In genomic region chr3:177190701-177191100, GRCh38 we compare ENCODE assay signal across 11 cellular contexts. TPM values are rescaled to one million over a fixed set of nuclear protein-coding genes. Genes with fewer than 3 reads are reported as not detected.
A peak's percentile ranks its signal among the peaks of the same experiment; 100 is the strongest.
DNase-seq lines count a peak whose midpoint lies in the region; ATAC-seq, FAIRE-seq and TF ChIP-seq lines count a peak whose summit lies in the region.
"Had no signal": no experiment of that assay in that cellular context is flagged by ENCODE, and none has a peak within 500 bp of the region (broad histone marks: within the 10 kb centered on the region; RNA-seq: fewer than 3 reads in every experiment).

No MANE protein-coding gene starts in this region.

- H3K36me3 Mint-ChIP-seq in mesothelial cell of epicardium, result peaks cover 8% of the 10 kb centered on the region

- H4K20me1 ChIP-seq in Karpas-422 (ENCODE audit: insufficient read depth, low read depth, low read length), result peaks cover 55% of the 10 kb centered on the region; the same call in 1 of the 2 replicates

- no peak for TF ChIP-seq CTCF in mesothelial cell of epicardium (IDR thresholded peaks at IDR 0.05; ENCODE audit: unreplicated experiment)

- H3K4me3 ChIP-seq in HUES48 (ENCODE audit: low read depth, low read length) (no peak overlapping the region), Karpas-422 (ENCODE audit: low read length) (no peak overlapping the region)

- peak overlapping the region; percentile 56 for H3K27ac ChIP-seq in HUES48 (ENCODE audit: low read depth, low read length)
- H3K27ac ChIP-seq in caudate nucleus (ENCODE audit: low read depth, low read length), result peak overlapping the region; percentile 24
- H3K27ac ChIP-seq in Karpas-422 (ENCODE audit: low read length), result no peak overlapping the region

- H3K9ac ChIP-seq in HUES48 (ENCODE audit: low read depth, low read length) (no peak overlapping the region), Karpas-422 (ENCODE audit: low read length) (no peak overlapping the region)

- ATAC-seq in HG02610 (IDR thresholded peaks at IDR 0.05; ENCODE audit: unreplicated experiment), result no peak

- H3K4me1 ChIP-seq in HUES48 (ENCODE audit: control insufficient read depth, insufficient read depth, low read length), result peaks cover 31% of the 10 kb centered on the region
- peaks cover 47% of the 10 kb centered on the region for H3K4me1 ChIP-seq in Karpas-422 (ENCODE audit: low read length)

- H3K27me3 ChIP-seq in HUES48 (ENCODE audit: control insufficient read depth, insufficient read depth, low read length) (no peaks in the 10 kb centered on the region), Karpas-422 (ENCODE audit: low read length) (no peaks in the 10 kb centered on the region)

- FAIRE-seq in GM19239 (lab: Jason Lieb, UNC), result no peak

- H3K79me2 ChIP-seq in Karpas-422 (ENCODE audit: low read length), result peaks cover 98% of the 10 kb centered on the region

- no peaks in the 10 kb centered on the region for H3K9me3 ChIP-seq in HUES48 (ENCODE audit: control insufficient read depth, insufficient read depth, low read length)
- no peaks in the 10 kb centered on the region for H3K9me3 ChIP-seq in Karpas-422 (ENCODE audit: low read length)

- H2AFZ ChIP-seq in Karpas-422 (ENCODE audit: low read length), result no peak overlapping the region

- H3K4me1 Mint-ChIP-seq in mesothelial cell of epicardium, result peaks cover 46% of the 10 kb centered on the region

- no peaks in the 10 kb centered on the region for H3K36me3 ChIP-seq in HUES48 (ENCODE audit: control insufficient read depth, insufficient read depth, low read length)
- H3K36me3 ChIP-seq in Karpas-422 (ENCODE audit: insufficient read depth, low read length), result 0 out of 2 replicates have a peak, but pooled peaks cover 5% of the 10 kb centered on the region

- H3K9me2 ChIP-seq in Karpas-422 (replicated peaks; ENCODE audit: insufficient read depth, low read length), result no peaks in the 10 kb centered on the region

- peak overlapping the region; percentile 75 for H3K27ac Mint-ChIP-seq in mesothelial cell of epicardium

- no peaks in the 10 kb centered on the region for H3K27me3 Mint-ChIP-seq in mesothelial cell of epicardium (ENCODE audit: low read depth)

- DNase-seq in AG08395 (ENCODE audit: low spot score) (peak; percentile 29), caudate nucleus (lab: John Stamatoyannopoulos, UW) (no peak), mesothelial cell of epicardium (ENCODE audit: low spot score in 2 of 2, unreplicated experiment in 2 of 2) (no peak), GM19239 (ENCODE audit: insufficient read length, low spot score) (no peak), NCI-H2196 (lab: John Stamatoyannopoulos, UW; ENCODE audit: unreplicated experiment) (no peak), Karpas-422 (no peak)
- DNase-seq: aorta, COR-L47, NCI-H345 had no signal

- H3K4me3 Mint-ChIP-seq in mesothelial cell of epicardium, result no peak overlapping the region

- no peaks in the 10 kb centered on the region for H3K9me3 Mint-ChIP-seq in mesothelial cell of epicardium

- no peak overlapping the region for H3K4me2 ChIP-seq in Karpas-422 (ENCODE audit: low read depth, low read length, poor library complexity, severe bottlenecking)

RNA-seq across cellular contexts. Expression of gene TBL1XR1, which starts 6.6 kb away (rescaled TPM):
- total RNA-seq in mesothelial cell of epicardium, result 226 to 243 TPM (median 239 TPM) in 3 replicates
- total RNA-seq in Karpas-422 (2014; rRNA removed; shearing (Covaris generic); ENCODE audit: low replicate concordance), result 67.6 and 81.0 TPM in 2 replicates
